In genomic region chr18:29711931-29712330, GRCh38 we compare ENCODE assay signal across 28 cellular contexts.
A peak's percentile ranks its signal among the peaks of the same experiment; 100 is the strongest.
DNase-seq lines count a peak whose midpoint lies in the region; ATAC-seq, FAIRE-seq and TF ChIP-seq lines count a peak whose summit lies in the region.
"Had no signal": no experiment of that assay in that cellular context is flagged by ENCODE, and none has a peak within 500 bp of the region (broad histone marks: within the 10 kb centered on the region; RNA-seq: fewer than 3 reads in every experiment).

No MANE protein-coding gene starts in this region.

- peak; percentile 13 for FAIRE-seq in bronchial epithelial cell (lab: Jason Lieb, UNC)
- FAIRE-seq: A204.1, GM12891, TTC549 had no signal

- DNase-seq in NCI-H2196 treated with DMSO at 0.1 percent for 48 hours (lab: John Stamatoyannopoulos, UW; ENCODE audit: unreplicated experiment) (peak; percentile 3), NCI-H2196 (lab: John Stamatoyannopoulos, UW; ENCODE audit: unreplicated experiment) (no peak), bronchial epithelial cell (ENCODE audit: low read depth) (no peak), posterior vena cava (ENCODE audit: low spot score) (peak; percentile 63), NOMO-1 treated with DMSO at 0.1 percent for 48 hours (lab: John Stamatoyannopoulos, UW; ENCODE audit: unreplicated experiment) (no peak), HCEC 1CT (no peak)
- DNase-seq: activated CD4-positive, CD25-positive, alpha-beta regulatory T cell treated with anti-CD3 and anti-CD28 coated beads, Interleukin-2, amount 50 U/mL, for 72 hours; activated CD8-positive, alpha-beta T cell treated with anti-CD3 and anti-CD28 coated beads for 36 hours; activated effector memory CD4-positive, alpha-beta T cell treated with anti-CD3 and anti-CD28 coated beads, Interleukin-2, amount 50 U/mL, for 16 hours; activated T-cell treated with anti-CD3 and anti-CD28 coated beads for 4 hours; cerebellar nuclear complex; DND-41; KBM-7; mesenchymal stem cell; NCI-H1436 treated with DMSO at 0.1 percent for 48 hours; NCI-H226; PC-9; psoas muscle; T-cell; transverse colon had no signal

- no peak for TF ChIP-seq CTCF in bronchial epithelial cell (IDR thresholded peaks at IDR 0.05; ENCODE audit: insufficient read depth, low read length, severe bottlenecking)

- intact Hi-C loops in posterior vena cava (cut with DNase I): no loop called here

- no peak for TF ChIP-seq EP300 in Ishikawa (IDR thresholded peaks at IDR 0.05; ENCODE audit: borderline replicate concordance)

- TF ChIP-seq RAD21 in Ishikawa (IDR thresholded peaks at IDR 0.05; ENCODE audit: low read depth): no peak

- H3K27me3 ChIP-seq in bronchial epithelial cell (ENCODE audit: control insufficient read depth, insufficient read depth, low read length): no peaks in the 10 kb centered on the region
- H3K27me3 ChIP-seq: neutrophil, SJSA1, transverse colon had no signal

- no peaks in the 10 kb centered on the region for H3K36me3 ChIP-seq in bronchial epithelial cell (ENCODE audit: control insufficient read depth, insufficient read depth, low read length)
- H3K36me3 ChIP-seq: neutrophil, SJSA1, transverse colon had no signal

- no peak for ATAC-seq in HG03378 (IDR thresholded peaks at IDR 0.05; ENCODE audit: unreplicated experiment)
- ATAC-seq: activated CD8-positive, alpha-beta T cell treated with anti-CD3 and anti-CD28 coated beads for 36 hours; left lobe of liver; psoas muscle; T-cell had no signal

- H3K4me3 ChIP-seq in bronchial epithelial cell (ENCODE audit: low read depth, low read length): no peak overlapping the region
- H3K4me3 ChIP-seq: PC-9, psoas muscle, SJSA1, transverse colon had no signal

TF ChIP-seq in Ishikawa, 13 proteins besides CTCF, POLR2A, EP300 and RAD21:
- TF ChIP-seq TAF1 (IDR thresholded peaks at IDR 0.05; ENCODE audit: low read depth): no peak
- no peak for TF ChIP-seq EGR1 (IDR thresholded peaks at IDR 0.05)
- TF ChIP-seq YY1 (IDR thresholded peaks at IDR 0.05; ENCODE audit: low read depth): 0 out of 2 replicates have a peak, but pooled peaks have one; percentile 18
- no peak for TF ChIP-seq TCF12 (IDR thresholded peaks at IDR 0.05; ENCODE audit: low read depth)
- TF ChIP-seq FOXM1 (IDR thresholded peaks at IDR 0.05; ENCODE audit: borderline replicate concordance, low read depth): no peak

Comparison
In these comparisons a context has a peak if more than half of its experiments do, and no peak if none do; other contexts are left out.
1. DNase-seq: peak in NCI-H2196 treated with DMSO at 0.1 percent for 48 hours (single experiment) and posterior vena cava (single experiment); none in NCI-H2196 (single experiment), bronchial epithelial cell (single experiment), NOMO-1 treated with DMSO at 0.1 percent for 48 hours (single experiment) and HCEC 1CT (single experiment).